In the genomic region with DNA sequence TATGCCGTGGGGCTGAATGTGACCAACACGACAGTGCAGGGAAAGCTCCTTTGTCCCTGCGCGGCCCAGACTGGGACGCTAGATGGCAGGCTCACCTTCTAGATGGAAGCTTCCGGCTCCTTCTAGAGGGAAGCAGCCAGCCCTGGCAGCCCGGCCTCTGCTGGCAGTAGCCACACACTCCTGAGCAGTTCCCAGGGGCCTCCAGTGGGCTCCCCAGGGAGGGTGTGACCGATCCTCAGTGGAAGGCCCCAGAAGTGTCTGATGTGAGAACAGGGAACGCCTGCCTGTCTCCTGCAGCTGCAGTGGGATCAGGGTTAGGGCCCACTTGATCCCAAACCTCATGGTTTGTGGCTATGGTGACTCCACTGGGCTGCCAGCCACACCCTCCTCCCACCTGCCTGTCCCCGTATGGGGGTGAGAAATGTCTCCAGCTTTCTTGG, we compare ENCODE assay signal across 8 cellular contexts. TPM values are rescaled to one million over a fixed set of nuclear protein-coding genes. Genes with fewer than 3 reads are reported as not detected.
DNase-seq lines count a peak whose midpoint lies in the region; ATAC-seq and TF ChIP-seq lines count a peak whose summit lies in the region.

No MANE protein-coding gene starts in this region.

- intact Hi-C loops in CD14-positive monocyte (cut with micrococcal nuclease) (loop anchor here in 1 of 2 donors (2.0 kb wide), 1 partner anchor 910 kb away; no protein-coding TSS in a partner anchor), left lung (cut with DNase I) (no loop called here)

- H3K27me3 Mint-ChIP-seq in CD14-positive monocyte (ENCODE audit: low read depth in 3 of 3), result peaks cover 7 to 11% (median 9%) of the 10 kb centered on the region in 3 donors

- peak; percentile 81 for DNase-seq in CD14-positive monocyte (ENCODE audit: low spot score)
- DNase-seq in NCI-H510A (lab: John Stamatoyannopoulos, UW), result peak; percentile 74
- peak; percentile 67 for DNase-seq in activated CD4-positive, alpha-beta T cell treated with anti-CD3 and anti-CD28 coated beads for 1 hour
- DNase-seq in cerebellum (ENCODE audit: low spot score), result peak; percentile 83
- DNase-seq in left lung, result peak; percentile 85 to 93
- peak; percentile 78 to 81 for DNase-seq in stimulated activated CD4-positive, alpha-beta T cell treated with anti-CD3 and anti-CD28 coated beads, Interleukin-4, amount 100 ng/mL, for 48 hours (ENCODE audit: low read depth in 2 of 2)

- H3K9me3 Mint-ChIP-seq in CD14-positive monocyte, result peaks cover 0 to 2% (median 0%) of the 10 kb centered on the region in 7 donors

- no peaks in the 10 kb centered on the region for H3K36me3 ChIP-seq in left lung

- no peak overlapping the region for H3K4me3 Mint-ChIP-seq in CD14-positive monocyte

- no peak overlapping the region for H3K27ac Mint-ChIP-seq in CD14-positive monocyte

- H3K36me3 Mint-ChIP-seq in CD14-positive monocyte, result no peaks in the 10 kb centered on the region

- no peaks in the 10 kb centered on the region for H3K9me3 ChIP-seq in left lung

- no peak overlapping the region for H3K27ac ChIP-seq in left lung

- TF ChIP-seq CTCF in CD14-positive monocyte (IDR thresholded peaks at IDR 0.05) (peak; percentile 83), left lung (IDR thresholded peaks at IDR 0.05) (peak; percentile 80 to 81)

- H3K27me3 ChIP-seq in left lung, result no peaks in the 10 kb centered on the region

- H3K4me1 Mint-ChIP-seq in CD14-positive monocyte, result peaks cover 2% of the 10 kb centered on the region

- H3K4me1 ChIP-seq in left lung, result peaks cover 0 to 6% of the 10 kb centered on the region in 2 donors

- ATAC-seq in GM19351 (IDR thresholded peaks at IDR 0.05; ENCODE audit: unreplicated experiment) (peak; percentile 100), HG03442 (IDR thresholded peaks at IDR 0.05; ENCODE audit: unreplicated experiment) (peak; percentile 98), left lung (peak; percentile 100)

- H3K4me3 ChIP-seq in left lung, result no peak overlapping the region

RNA-seq across cellular contexts. Expression of a gene that starts 48.5 kb away (rescaled TPM):
- 10 to 100 TPM; 24.8 to 25.0 TPM for polyA plus RNA-seq in CD14-positive monocyte
- 97.5 TPM for total RNA-seq in cerebellum
- 10 to 100 TPM; 63.1 to 80.1 TPM for total RNA-seq in left lung
